1 cellular context compared by ENCODE assay signal in the genomic region with DNA sequence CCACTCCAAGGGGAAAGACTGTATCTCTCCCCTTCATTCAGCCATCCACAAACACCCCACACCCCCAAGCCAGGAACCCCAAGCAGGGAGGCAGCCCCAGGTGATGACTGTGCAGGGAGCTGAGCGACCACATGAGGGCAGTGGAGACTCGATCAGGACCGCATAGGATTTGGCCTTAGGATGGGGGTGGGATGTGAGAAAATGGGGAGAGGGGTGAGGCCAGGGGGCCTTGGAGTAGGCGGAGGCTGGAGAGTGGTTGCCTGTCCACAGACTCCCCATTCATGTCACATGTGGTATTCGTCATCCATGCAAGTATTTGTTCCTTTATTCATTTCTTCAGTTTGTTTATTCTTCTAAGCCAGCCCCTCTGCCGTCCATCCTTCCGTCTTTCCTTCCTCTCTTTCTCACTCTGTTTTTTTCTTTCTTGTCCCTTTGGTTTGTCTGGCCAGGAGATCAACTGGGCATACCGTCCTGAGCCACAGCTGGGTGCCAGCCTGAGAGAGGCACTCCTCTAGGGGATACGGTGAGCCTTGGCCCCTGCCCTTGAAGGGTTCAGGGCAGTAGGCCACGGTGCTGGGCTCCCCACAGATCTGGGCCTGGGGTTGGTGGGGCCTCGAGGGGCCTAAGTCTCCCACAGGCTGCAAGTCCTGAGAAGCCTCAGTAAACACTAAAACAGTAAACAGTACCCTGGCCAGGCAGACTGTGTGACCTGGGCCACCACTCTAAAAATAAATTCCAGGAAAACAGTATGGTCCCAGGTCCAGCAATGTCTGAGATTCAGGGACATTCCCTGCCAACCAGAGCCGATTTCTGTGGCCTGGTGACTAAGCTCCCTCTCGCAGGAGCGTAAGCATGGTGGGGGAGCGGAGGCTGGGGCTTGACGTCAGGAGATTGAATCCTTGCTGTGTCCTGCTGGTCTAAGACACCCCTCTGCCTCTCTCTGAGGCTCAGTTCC.
A peak's percentile ranks its signal among the peaks of the same experiment; 100 is the strongest.
TF ChIP-seq lines count a peak whose summit lies in the region.

No MANE protein-coding gene starts in this region.

TF ChIP-seq in A549, 52 proteins besides CTCF, POLR2A, EP300 and RAD21:
- TF ChIP-seq NR3C1 (IDR thresholded peaks at IDR 0.05) (no peak), ZSCAN20 (CRISPR knock-in tag; IDR thresholded peaks at IDR 0.05) (no peak), ESRRA (IDR thresholded peaks at IDR 0.05; ENCODE audit: borderline replicate concordance, low read length) (no peak), ZFP36 (IDR thresholded peaks at IDR 0.05; ENCODE audit: borderline replicate concordance, partially characterized antibody) (no peak), RARB (CRISPR knock-in tag; IDR thresholded peaks at IDR 0.05) (no peak), HDAC2 (IDR thresholded peaks at IDR 0.05) (no peak), CHD2 (IDR thresholded peaks at IDR 0.05; ENCODE audit: low read length, partially characterized antibody) (no peak), PHF8 (IDR thresholded peaks at IDR 0.05; ENCODE audit: borderline replicate concordance, low read depth) (no peak), ZC3H11A (IDR thresholded peaks at IDR 0.05) (no peak), TFCP2L1 (CRISPR knock-in tag; IDR thresholded peaks at IDR 0.05) (no peak), RFX5 (IDR thresholded peaks at IDR 0.05) (no peak), CBX2 (IDR thresholded peaks at IDR 0.05; ENCODE audit: borderline replicate concordance, low read depth) (no peak), GATA3 (IDR thresholded peaks at IDR 0.05; ENCODE audit: borderline replicate concordance) (no peak), HEYL (CRISPR knock-in tag; IDR thresholded peaks at IDR 0.05) (no peak), MAFK (IDR thresholded peaks at IDR 0.05; ENCODE audit: partially characterized antibody) (no peak), SMC3 (IDR thresholded peaks at IDR 0.05) (peak; percentile 77), NFE2L2 (conservative IDR thresholded peaks at IDR 0.05; ENCODE audit: low read length) (no peak), FOSL2 (IDR thresholded peaks at IDR 0.05) (no peak), FOSL2 (CRISPR knock-in tag; IDR thresholded peaks at IDR 0.05) (peak; percentile 57), NPAS2 (CRISPR knock-in tag; IDR thresholded peaks at IDR 0.05; ENCODE audit: borderline replicate concordance) (no peak), FOXS1 (CRISPR knock-in tag; IDR thresholded peaks at IDR 0.05) (no peak), MAZ (IDR thresholded peaks at IDR 0.05; ENCODE audit: borderline replicate concordance, low read depth, low read length) (peak; percentile 48; the same call in 1 of the 2 replicates), KDM5A (IDR thresholded peaks at IDR 0.05) (no peak), ZNF302 (CRISPR knock-in tag; IDR thresholded peaks at IDR 0.05) (no peak), HOXB5 (CRISPR knock-in tag; IDR thresholded peaks at IDR 0.05) (no peak), EHF (CRISPR knock-in tag; IDR thresholded peaks at IDR 0.05) (peak; percentile 13; the same call in 1 of the 2 replicates)
- TF ChIP-seq, protein P1, sequence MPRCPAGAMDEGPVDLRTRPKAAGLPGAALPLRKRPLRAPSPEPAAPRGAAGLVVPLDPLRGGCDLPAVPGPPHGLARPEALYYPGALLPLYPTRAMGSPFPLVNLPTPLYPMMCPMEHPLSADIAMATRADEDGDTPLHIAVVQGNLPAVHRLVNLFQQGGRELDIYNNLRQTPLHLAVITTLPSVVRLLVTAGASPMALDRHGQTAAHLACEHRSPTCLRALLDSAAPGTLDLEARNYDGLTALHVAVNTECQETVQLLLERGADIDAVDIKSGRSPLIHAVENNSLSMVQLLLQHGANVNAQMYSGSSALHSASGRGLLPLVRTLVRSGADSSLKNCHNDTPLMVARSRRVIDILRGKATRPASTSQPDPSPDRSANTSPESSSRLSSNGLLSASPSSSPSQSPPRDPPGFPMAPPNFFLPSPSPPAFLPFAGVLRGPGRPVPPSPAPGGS (IDR thresholded peaks at IDR 0.05), result no peak
- TF ChIP-seq, protein P2, sequence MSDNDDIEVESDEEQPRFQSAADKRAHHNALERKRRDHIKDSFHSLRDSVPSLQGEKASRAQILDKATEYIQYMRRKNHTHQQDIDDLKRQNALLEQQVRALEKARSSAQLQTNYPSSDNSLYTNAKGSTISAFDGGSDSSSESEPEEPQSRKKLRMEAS (IDR thresholded peaks at IDR 0.05), result 0 out of 2 replicates have a peak, but pooled peaks have one; percentile 19
- TF ChIP-seq, protein P3, sequence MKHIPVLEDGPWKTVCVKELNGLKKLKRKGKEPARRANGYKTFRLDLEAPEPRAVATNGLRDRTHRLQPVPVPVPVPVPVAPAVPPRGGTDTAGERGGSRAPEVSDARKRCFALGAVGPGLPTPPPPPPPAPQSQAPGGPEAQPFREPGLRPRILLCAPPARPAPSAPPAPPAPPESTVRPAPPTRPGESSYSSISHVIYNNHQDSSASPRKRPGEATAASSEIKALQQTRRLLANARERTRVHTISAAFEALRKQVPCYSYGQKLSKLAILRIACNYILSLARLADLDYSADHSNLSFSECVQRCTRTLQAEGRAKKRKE (CRISPR knock-in tag; IDR thresholded peaks at IDR 0.05; ENCODE audit: low read depth), result no peak
